Comparison of ENCODE assay signal across 8 cellular contexts in the genomic region with DNA sequence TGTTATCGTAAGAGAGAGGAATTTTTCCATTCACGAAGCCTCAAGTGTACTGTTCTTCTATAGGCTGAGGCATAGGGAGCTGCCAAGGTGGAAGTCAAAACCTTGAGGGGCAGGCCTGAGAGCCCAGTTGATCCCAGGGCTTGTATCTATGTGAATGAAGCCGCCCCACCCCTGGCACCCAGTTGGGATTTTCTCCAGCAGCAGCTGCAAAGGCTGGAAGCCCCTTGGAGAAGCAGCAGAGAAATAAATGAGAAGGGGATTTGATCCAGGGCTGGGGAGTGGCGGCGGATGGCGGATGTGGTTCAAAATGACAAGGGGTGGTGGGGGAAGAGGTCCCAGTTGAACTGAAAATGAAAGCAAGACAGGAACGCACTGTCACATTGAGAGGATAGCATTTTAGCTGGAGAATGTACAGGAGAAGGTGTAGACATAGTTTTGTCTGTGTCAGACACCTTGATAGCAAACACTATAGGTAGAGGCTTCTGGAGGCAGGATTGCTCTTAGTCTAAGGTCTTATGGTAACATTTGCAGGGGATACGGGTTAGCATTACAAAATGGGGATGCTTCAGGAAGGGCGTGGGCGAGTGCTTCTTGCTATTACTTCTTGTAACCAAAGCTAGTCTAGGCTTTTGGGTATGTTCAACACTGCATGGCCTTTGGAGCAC. TPM values are rescaled to one million over a fixed set of nuclear protein-coding genes. Genes with fewer than 3 reads are reported as not detected.
DNase-seq lines count a peak whose midpoint lies in the region; ATAC-seq and TF ChIP-seq lines count a peak whose summit lies in the region.

No MANE protein-coding gene starts in this region.

- H3K4me3 ChIP-seq in GM08714 (ENCODE audit: low read length) (peak overlapping the region; percentile 50; the same call in 1 of the 2 replicates), OCI-LY7 (ENCODE audit: low read depth, low read length, poor library complexity, severe bottlenecking) (peak overlapping the region; percentile 65)

- POLR2A ChIA-PET in OCI-LY7 (lab: Charles Lee): interaction anchor here (0.6 to 1.0 kb wide), 6 partner anchors 9 to 1412 kb away, joined by 3 to 5 read pairs (median 3); no protein-coding TSS in a partner anchor

- H3K4me2 ChIP-seq in OCI-LY7 (ENCODE audit: low read length): peak overlapping the region; percentile 94

- peaks cover 2% of the 10 kb centered on the region for H3K9me3 Mint-ChIP-seq in Calu3 (ENCODE audit: low read depth, unreplicated experiment)

- no peak overlapping the region for H3K27ac Mint-ChIP-seq in Calu3 (ENCODE audit: unreplicated experiment)

- peak overlapping the region; percentile 59 for H3K27ac ChIP-seq in OCI-LY7 (ENCODE audit: low read depth, low read length, poor library complexity, severe bottlenecking)

- intact Hi-C loops in OCI-LY7 (cut with micrococcal nuclease; ENCODE audit: unreplicated experiment): no loop called here
- intact Hi-C loops in Calu3 (cut with micrococcal nuclease; ENCODE audit: unreplicated experiment): no loop called here

- peak overlapping the region; percentile 72 for H2AFZ ChIP-seq in OCI-LY7 (ENCODE audit: low read length)

- H3K27me3 Mint-ChIP-seq in Calu3 (ENCODE audit: unreplicated experiment): peaks cover 19% of the 10 kb centered on the region

- no peaks in the 10 kb centered on the region for H4K20me1 ChIP-seq in OCI-LY7 (ENCODE audit: insufficient read depth, low read length)

- H3K36me3 Mint-ChIP-seq in Calu3 (ENCODE audit: insufficient read depth, unreplicated experiment): peaks cover 4% of the 10 kb centered on the region

- TF ChIP-seq CTCF in OCI-LY7 (conservative IDR thresholded peaks at IDR 0.05; ENCODE audit: low read length) (no peak), Calu3 (IDR thresholded peaks at IDR 0.05; ENCODE audit: unreplicated experiment) (no peak)

- no peak overlapping the region for H3K4me3 Mint-ChIP-seq in Calu3 (ENCODE audit: low read depth, unreplicated experiment)

- no peaks in the 10 kb centered on the region for H3K9me3 ChIP-seq in OCI-LY7 (ENCODE audit: low read length)

- H3K36me3 ChIP-seq in OCI-LY7 (ENCODE audit: insufficient read depth, low read length): no peaks in the 10 kb centered on the region

- H3K9me2 ChIP-seq in OCI-LY7 (ENCODE audit: insufficient read depth, low read length): no peaks in the 10 kb centered on the region

- peaks cover 4% of the 10 kb centered on the region; the same call in 1 of the 2 replicates for H3K79me2 ChIP-seq in OCI-LY7 (ENCODE audit: insufficient read depth, low read depth, low read length)

- H3K4me1 Mint-ChIP-seq in Calu3 (ENCODE audit: low read depth, unreplicated experiment): no peaks in the 10 kb centered on the region

- DNase-seq in OCI-LY7 (ENCODE audit: low spot score): peak; percentile 31
- DNase-seq in activated effector memory CD4-positive, alpha-beta T cell treated with anti-CD3 and anti-CD28 coated beads, Interleukin-2, amount 50 U/mL, for 16 hours: peak; percentile 82
- DNase-seq in stimulated activated CD4-positive, alpha-beta T cell treated with anti-CD3 and anti-CD28 coated beads, TNF-alpha, amount 100 ng/mL, for 24 hours (ENCODE audit: low read depth in 3 of 3): peak in 2 of 3 experiments; percentile 23 to 49
- DNase-seq in HCEC 1CT: no peak
- no peak for DNase-seq in Calu3
- no peak for DNase-seq in NCI-H2196 treated with DMSO at 0.1 percent for 48 hours (lab: John Stamatoyannopoulos, UW; ENCODE audit: unreplicated experiment)

- CTCF ChIA-PET in OCI-LY7 (lab: Charles Lee; ENCODE audit: unreplicated experiment): no interaction called here
- CTCF ChIA-PET in Calu3 (lab: Charles Lee): no interaction called here

- peak; percentile 65 for ATAC-seq in GM21825 (IDR thresholded peaks at IDR 0.05; ENCODE audit: unreplicated experiment)

- no TSS peak for BruUV-seq in OCI-LY7 (replicated peaks; lab: Mats Ljungman, UMichigan)
- no TSS peak for BruUV-seq in Calu3 (replicated peaks; lab: Mats Ljungman, UMichigan)

- H3K4me1 ChIP-seq in OCI-LY7 (ENCODE audit: insufficient read depth, low read length, poor library complexity, severe bottlenecking): peaks cover 20% of the 10 kb centered on the region

RNA-seq across cellular contexts. Expression of a gene that starts 32.6 kb away (rescaled TPM):
- 24.9 and 27.0 TPM in 2 replicates for total RNA-seq in OCI-LY7 (2014; rRNA removed; shearing (Covaris generic))
- total RNA-seq in OCI-LY7 (2022) (34.7 and 37.1 TPM in 2 replicates), Calu3 (2022) (1.4 and 1.9 TPM in 2 replicates)

Comparison
In these comparisons a context has a peak if more than half of its experiments do, and no peak if none do; other contexts are left out.
1. DNase-seq: peak in OCI-LY7 (single experiment), activated effector memory CD4-positive, alpha-beta T cell treated with anti-CD3 and anti-CD28 coated beads, Interleukin-2, amount 50 U/mL, for 16 hours (single experiment) and stimulated activated CD4-positive, alpha-beta T cell treated with anti-CD3 and anti-CD28 coated beads, TNF-alpha, amount 100 ng/mL, for 24 hours (2 of 3); none in HCEC 1CT (single experiment), Calu3 (single experiment) and NCI-H2196 treated with DMSO at 0.1 percent for 48 hours (single experiment).